In genomic region chr11:44764583-44764982, GRCh38 we compare ENCODE assay signal across 1 cellular context.
TF ChIP-seq lines count a peak whose summit lies in the region.

No MANE protein-coding gene starts in this region.

TF ChIP-seq in IMR-90, 13 proteins besides CTCF, POLR2A, EP300 and RAD21:
- no peak for TF ChIP-seq USF2 (IDR thresholded peaks at IDR 0.05; ENCODE audit: low read depth, low read length)
TF ChIP-seq in IMR-90: peak in this region for 0.
